Comparison of ENCODE assay signal across 8 cellular contexts in genomic region chr6:25173951-25174474, GRCh38.
DNase-seq lines count a peak whose midpoint lies in the region; ATAC-seq, FAIRE-seq and TF ChIP-seq lines count a peak whose summit lies in the region.

No MANE protein-coding gene starts in this region.

- TF ChIP-seq POLR2A in GM12891 (IDR thresholded peaks at IDR 0.05; ENCODE audit: low read depth, low read length): no peak

- POLR2A ChIA-PET in OCI-LY7 (lab: Charles Lee): interaction anchor here (0.7 to 1.0 kb wide), 2 partner anchors 15 to 1864 kb away, joined by 3 read pairs; no protein-coding TSS in a partner anchor

- H3K9me3 ChIP-seq in OCI-LY7 (ENCODE audit: low read length): no peaks in the 10 kb centered on the region

- ATAC-seq in GM18520 (IDR thresholded peaks at IDR 0.05; ENCODE audit: unreplicated experiment) (no peak), HG03108 (IDR thresholded peaks at IDR 0.05; ENCODE audit: unreplicated experiment) (no peak)

- H3K36me3 ChIP-seq in OCI-LY7 (ENCODE audit: insufficient read depth, low read length): no peaks in the 10 kb centered on the region

- H3K9me2 ChIP-seq in OCI-LY7 (ENCODE audit: insufficient read depth, low read length): no peaks in the 10 kb centered on the region

- H3K4me2 ChIP-seq in OCI-LY7 (ENCODE audit: low read length): no peak overlapping the region

- H3K4me3 ChIP-seq in retinal pigment epithelial cell (ENCODE audit: low read length) (no peak overlapping the region), OCI-LY7 (ENCODE audit: low read depth, low read length, poor library complexity, severe bottlenecking) (no peak overlapping the region)

- peak; percentile 26 for FAIRE-seq in GM12891 (lab: Jason Lieb, UNC)

- H3K4me1 ChIP-seq in OCI-LY7 (ENCODE audit: insufficient read depth, low read length, poor library complexity, severe bottlenecking): no peaks in the 10 kb centered on the region

- CTCF ChIA-PET in OCI-LY7 (lab: Charles Lee; ENCODE audit: unreplicated experiment): no interaction called here

- no peaks in the 10 kb centered on the region for H3K79me2 ChIP-seq in OCI-LY7 (ENCODE audit: insufficient read depth, low read depth, low read length)

- H4K20me1 ChIP-seq in OCI-LY7 (ENCODE audit: insufficient read depth, low read length): no peaks in the 10 kb centered on the region

- DNase-seq in GM12891 (ENCODE audit: insufficient read length, low spot score) (no peak), NOMO-1 treated with dmso at 0.1 percent for 144 hours (lab: John Stamatoyannopoulos, UW; ENCODE audit: unreplicated experiment) (peak; percentile 65), dermis blood vessel endothelial cell (peak; percentile 85), retinal pigment epithelial cell (ENCODE audit: low read depth) (peak; percentile 88), mesenteric fat pad (ENCODE audit: low spot score) (no peak), OCI-LY7 (ENCODE audit: low spot score) (no peak)

- intact Hi-C loops in OCI-LY7 (cut with micrococcal nuclease; ENCODE audit: unreplicated experiment): loop anchor here (10.0 kb wide), 1 partner anchor 89 kb away; no protein-coding TSS in a partner anchor

- BruUV-seq in OCI-LY7 (replicated peaks; lab: Mats Ljungman, UMichigan): no TSS peak

- TF ChIP-seq CTCF in retinal pigment epithelial cell (conservative IDR thresholded peaks at IDR 0.05; ENCODE audit: low read depth, low read length) (no peak), OCI-LY7 (conservative IDR thresholded peaks at IDR 0.05; ENCODE audit: low read length) (no peak)

- no peak overlapping the region for H2AFZ ChIP-seq in OCI-LY7 (ENCODE audit: low read length)

- no peak overlapping the region for H3K27ac ChIP-seq in OCI-LY7 (ENCODE audit: low read depth, low read length, poor library complexity, severe bottlenecking)

TF ChIP-seq in GM12891, 5 proteins besides CTCF, POLR2A, EP300 and RAD21:
- TF ChIP-seq PAX5 (IDR thresholded peaks at IDR 0.05; ENCODE audit: insufficient read depth, low read length, severe bottlenecking) (no peak), TAF1 (IDR thresholded peaks at IDR 0.05; ENCODE audit: low read depth, low read length) (no peak), POU2F2 (IDR thresholded peaks at IDR 0.05; ENCODE audit: low read depth, low read length) (no peak)

Comparison
In these comparisons a context has a peak if more than half of its experiments do, and no peak if none do; other contexts are left out.
1. DNase-seq: peak in NOMO-1 treated with dmso at 0.1 percent for 144 hours (single experiment), dermis blood vessel endothelial cell (single experiment) and retinal pigment epithelial cell (single experiment); none in GM12891 (single experiment), mesenteric fat pad (single experiment) and OCI-LY7 (single experiment).